Comparison of ENCODE assay signal across 8 cellular contexts in the genomic region with DNA sequence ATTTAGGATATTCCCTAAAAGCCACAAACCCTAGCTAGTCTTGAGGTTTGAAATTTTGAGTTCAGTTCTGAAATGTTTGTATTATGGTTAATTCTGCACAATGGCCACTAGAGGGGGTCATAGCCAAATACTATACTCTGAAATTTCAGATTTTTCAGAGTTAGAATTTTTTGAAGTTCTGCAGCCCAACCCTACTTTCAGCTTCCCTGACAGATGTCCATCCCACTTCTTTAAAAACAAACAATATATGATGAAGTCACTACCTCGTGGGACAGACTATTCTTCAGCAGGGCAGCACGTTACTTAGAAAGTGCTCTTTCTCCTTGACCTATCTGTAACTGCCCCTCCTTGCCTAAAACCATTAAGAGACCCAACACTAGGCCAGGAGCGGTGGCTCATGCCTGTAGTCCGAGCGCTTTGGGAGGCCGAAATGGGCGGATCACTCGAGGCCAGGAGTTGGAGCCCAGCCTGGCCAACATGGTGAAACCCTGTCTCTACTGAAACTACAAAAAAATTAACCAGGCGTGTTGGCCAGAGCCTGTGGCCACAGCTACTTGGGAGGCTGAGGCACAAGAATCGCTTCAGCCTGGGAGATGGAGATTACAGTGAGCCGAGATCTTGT. TPM values are rescaled to one million over a fixed set of nuclear protein-coding genes. Genes with fewer than 3 reads are reported as not detected.
DNase-seq lines count a peak whose midpoint lies in the region; ATAC-seq and TF ChIP-seq lines count a peak whose summit lies in the region.

No MANE protein-coding gene starts in this region.

- no peak for TF ChIP-seq POLR2A in sigmoid colon (IDR thresholded peaks at IDR 0.05)

- DNase-seq in GM06990 (ENCODE audit: extremely low read depth, insufficient read length) (peak; percentile 6), MV-4-11 (lab: John Stamatoyannopoulos, UW) (peak; percentile 51), WERI-Rb-1 (no peak), glomerular visceral epithelial cell (ENCODE audit: extremely low spot score) (peak; percentile 24), sigmoid colon (no peak), COLO668 (lab: John Stamatoyannopoulos, UW; ENCODE audit: unreplicated experiment) (no peak)

- H3K4me1 ChIP-seq in sigmoid colon = no peaks in the 10 kb centered on the region

- ATAC-seq in HG03025 (IDR thresholded peaks at IDR 0.05; ENCODE audit: low FRiP score, unreplicated experiment) = no peak

- no peak overlapping the region for H3K27ac ChIP-seq in 22Rv1
- peak overlapping the region; percentile 31; the same call in 1 of the 2 replicates for H3K27ac ChIP-seq in WERI-Rb-1
- no peak overlapping the region for H3K27ac ChIP-seq in sigmoid colon

- H3K27me3 ChIP-seq in GM06990 (replicated peaks; ENCODE audit: control insufficient read depth, insufficient read depth, low read length) (no peaks in the 10 kb centered on the region), WERI-Rb-1 (ENCODE audit: insufficient read depth, low read depth, severe bottlenecking) (no peaks in the 10 kb centered on the region), sigmoid colon (no peaks in the 10 kb centered on the region)

- no peak overlapping the region for H3K4me3 ChIP-seq in GM06990 (replicated peaks; ENCODE audit: low read depth, low read length)
- H3K4me3 ChIP-seq in WERI-Rb-1 (ENCODE audit: low read depth, low read length) = no peak overlapping the region
- H3K4me3 ChIP-seq in sigmoid colon = no peak overlapping the region

- H3K9me3 ChIP-seq in WERI-Rb-1 (ENCODE audit: severe bottlenecking) (no peaks in the 10 kb centered on the region), sigmoid colon (no peaks in the 10 kb centered on the region)

- intact Hi-C loops in sigmoid colon (cut with DNase I) = loop anchor here (1.0 kb wide), 1 partner anchor 291 kb away; no protein-coding TSS in a partner anchor

- no peak for TF ChIP-seq EP300 in sigmoid colon (IDR thresholded peaks at IDR 0.05)

- H3K36me3 ChIP-seq in GM06990 (ENCODE audit: control insufficient read depth, insufficient read depth, low read length) = no peaks in the 10 kb centered on the region
- no peaks in the 10 kb centered on the region for H3K36me3 ChIP-seq in WERI-Rb-1
- H3K36me3 ChIP-seq in sigmoid colon = no peaks in the 10 kb centered on the region

- TF ChIP-seq CTCF in 22Rv1 (IDR thresholded peaks at IDR 0.05) (peak; percentile 81), GM06990 (IDR thresholded peaks at IDR 0.05; ENCODE audit: insufficient read depth, low read length, poor library complexity, severe bottlenecking) (peak; percentile 56), WERI-Rb-1 (IDR thresholded peaks at IDR 0.05; ENCODE audit: low read depth, low read length) (peak; percentile 27; the same call in 1 of the 2 replicates), sigmoid colon (IDR thresholded peaks at IDR 0.05) (peak; percentile 37 to 70 (median 51))

- 52 to 61% methylated on average over 11 of the region's 11 CpGs for WGBS in sigmoid colon, 2 donors

RNA-seq across cellular contexts. Expression of gene PAPOLG, which starts 48.2 kb away (rescaled TPM):
- 10 to 100 TPM; 10.7 to 16.1 (median 14.0) TPM for total RNA-seq in sigmoid colon
- polyA plus RNA-seq in sigmoid colon = 1 to 10 TPM; 3.6 to 5.1 (median 4.9) TPM

Comparison
In these comparisons a context has a peak if more than half of its experiments do, and no peak if none do; other contexts are left out.
1. CTCF ChIP-seq: peak in every context shown above with its lines; median percentile 81 in 22Rv1; 56 in GM06990; 51 in sigmoid colon; 27 in WERI-Rb-1.
2. DNase-seq: peak in GM06990 (single experiment), MV-4-11 (single experiment) and glomerular visceral epithelial cell (single experiment); none in WERI-Rb-1 (single experiment), sigmoid colon (single experiment) and COLO668 (single experiment).